In genomic region chrX:40366661-40367060, GRCh38 we compare ENCODE assay signal across 35 cellular contexts.
"Had no signal": no experiment of that assay in that cellular context is flagged by ENCODE, and none has a peak within 500 bp of the region (broad histone marks: within the 10 kb centered on the region; RNA-seq: fewer than 3 reads in every experiment).

No MANE protein-coding gene starts in this region.

- H3K27me3 ChIP-seq: brain microvascular endothelial cell, gastroesophageal sphincter, sigmoid colon, stomach, thyroid gland had no signal

- ATAC-seq: activated CD4-positive, CD25-positive, alpha-beta regulatory T cell treated with anti-CD3 and anti-CD28 coated beads, Interleukin-2, amount 50 U/mL, for 24 hours; effector memory CD8-positive, alpha-beta T cell; gastroesophageal sphincter; heart left ventricle; left cardiac atrium; pancreas; stimulated activated memory B cell treated with anti-CD40 and anti-IgM and Interleukin-4, amounts not matched to agents 10 μg/mL and 1 μg/mL and 100 μg/mL, for 72 hours had no signal

- H3K4me1 Mint-ChIP-seq: activated CD4-positive, alpha-beta memory T cell treated with anti-CD3 and anti-CD28 coated beads, Interleukin-2, amount 10 ng/mL, durations not matched to agents 7 days and 5 days; activated CD4-positive, alpha-beta T cell treated with anti-CD3 and anti-CD28 coated beads, Interleukin-2, amount 10 ng/mL, durations not matched to agents 24 days and 14 days; mesothelial cell of epicardium; naive B cell; nephron progenitor cell; stimulated activated memory B cell treated with anti-CD40 and anti-IgM and Interleukin-4, amounts not matched to agents 10 μg/mL and 1 μg/mL and 100 μg/mL, for 72 hours had no signal

- H3K27ac Mint-ChIP-seq: activated CD4-positive, alpha-beta memory T cell treated with anti-CD3 and anti-CD28 coated beads, Interleukin-2, amount 10 ng/mL, durations not matched to agents 7 days and 5 days; activated CD4-positive, alpha-beta T cell treated with anti-CD3 and anti-CD28 coated beads, Interleukin-2, amount 10 ng/mL, durations not matched to agents 24 days and 14 days; activated T-cell treated with anti-CD3 and anti-CD28 coated beads, Interleukin-2, amount 50 U/mL, for 24 hours; effector memory CD8-positive, alpha-beta T cell; mesothelial cell of epicardium; naive B cell; nephron progenitor cell; stimulated activated memory B cell treated with anti-CD40 and anti-IgM and Interleukin-4, amounts not matched to agents 10 μg/mL and 1 μg/mL and 100 μg/mL, for 72 hours; T-helper 2 cell treated with Interferon-gamma antibody and Interleukin-4, amounts not matched to agents 5 μg/mL and 100 μg/mL, for 36 hours had no signal

- H3K27ac ChIP-seq: brain microvascular endothelial cell, gastroesophageal sphincter, heart left ventricle, pancreas, prostate gland, sigmoid colon, stomach, thyroid gland had no signal

- H3K9me3 ChIP-seq: gastroesophageal sphincter, prostate gland, sigmoid colon, thyroid gland had no signal

- H3K36me3 ChIP-seq: brain microvascular endothelial cell, gastroesophageal sphincter, heart left ventricle, pancreas, prostate gland, sigmoid colon, stomach, thyroid gland had no signal

- H3K27me3 Mint-ChIP-seq: activated CD4-positive, alpha-beta memory T cell treated with anti-CD3 and anti-CD28 coated beads, Interleukin-2, amount 10 ng/mL, durations not matched to agents 7 days and 5 days; activated CD4-positive, alpha-beta T cell treated with anti-CD3 and anti-CD28 coated beads, Interleukin-2, amount 10 ng/mL, durations not matched to agents 24 days and 14 days; effector memory CD8-positive, alpha-beta T cell; stimulated activated memory B cell treated with anti-CD40 and anti-IgM and Interleukin-4, amounts not matched to agents 10 μg/mL and 1 μg/mL and 100 μg/mL, for 72 hours had no signal

- H3K4me2 ChIP-seq: smooth muscle cell had no signal

- DNase-seq: activated CD4-positive, alpha-beta memory T cell treated with anti-CD3 and anti-CD28 coated beads, Interleukin-2, amount 10 ng/mL, durations not matched to agents 7 days and 5 days; activated CD4-positive, alpha-beta T cell treated with anti-CD3 and anti-CD28 coated beads, Interleukin-2, amount 10 ng/mL, durations not matched to agents 24 days and 14 days; activated CD8-positive, alpha-beta memory T cell treated with anti-CD3 and anti-CD28 coated beads, Interleukin-2, amount 50 U/mL, for 48 hours; activated gamma-delta T cell; activated naive CD4-positive, alpha-beta T cell treated with anti-CD3 and anti-CD28 coated beads, Interleukin-2, amount 50 U/mL, for 16 hours; activated T-cell treated with anti-CD3 and anti-CD28 coated beads, Interleukin-2, amount 50 U/mL, for 24 hours; amniotic stem cell; brain microvascular endothelial cell; cortex of kidney; effector memory CD8-positive, alpha-beta T cell; heart left ventricle; hypothalamus; left cardiac atrium; mammary epithelial cell; naive B cell; nephron progenitor cell; nucleus accumbens; pancreas; retina; sigmoid colon; stimulated activated CD4-positive, alpha-beta T cell treated with anti-CD3 and anti-CD28 coated beads, Interleukin-1b, Interleukin-23, amount 100 ng/mL, for 48 hours; stimulated activated CD4-positive, alpha-beta T cell treated with anti-CD3 and anti-CD28 coated beads, Interleukin-4, amount 100 ng/mL, for 4 hours; stimulated activated CD8-positive, alpha-beta memory T cell treated with anti-CD3 and anti-CD28 coated beads, Interleukin-4, amount 100 ng/mL, for 48 hours; stomach; T-helper 1 cell; thyroid gland had no signal

- H3K4me1 ChIP-seq: gastroesophageal sphincter, heart left ventricle, pancreas, prostate gland, sigmoid colon, stomach, thyroid gland had no signal

- H3K4me3 Mint-ChIP-seq: activated CD4-positive, alpha-beta memory T cell treated with anti-CD3 and anti-CD28 coated beads, Interleukin-2, amount 10 ng/mL, durations not matched to agents 7 days and 5 days; activated CD4-positive, alpha-beta T cell treated with anti-CD3 and anti-CD28 coated beads, Interleukin-2, amount 10 ng/mL, durations not matched to agents 24 days and 14 days; activated T-cell treated with anti-CD3 and anti-CD28 coated beads, Interleukin-2, amount 50 U/mL, for 24 hours; effector memory CD8-positive, alpha-beta T cell; mesothelial cell of epicardium; naive B cell; nephron progenitor cell; stimulated activated memory B cell treated with anti-CD40 and anti-IgM and Interleukin-4, amounts not matched to agents 10 μg/mL and 1 μg/mL and 100 μg/mL, for 72 hours; T-helper 2 cell treated with Interferon-gamma antibody and Interleukin-4, amounts not matched to agents 5 μg/mL and 100 μg/mL, for 36 hours had no signal

- FAIRE-seq: endothelial cell of umbilical vein, keratinocyte had no signal

- H3K9me3 Mint-ChIP-seq: activated CD4-positive, alpha-beta memory T cell treated with anti-CD3 and anti-CD28 coated beads, Interleukin-2, amount 10 ng/mL, durations not matched to agents 7 days and 5 days; activated CD4-positive, alpha-beta T cell treated with anti-CD3 and anti-CD28 coated beads, Interleukin-2, amount 10 ng/mL, durations not matched to agents 24 days and 14 days; effector memory CD8-positive, alpha-beta T cell; stimulated activated memory B cell treated with anti-CD40 and anti-IgM and Interleukin-4, amounts not matched to agents 10 μg/mL and 1 μg/mL and 100 μg/mL, for 72 hours had no signal

- H3K4me3 ChIP-seq: gastroesophageal sphincter, heart left ventricle, pancreas, prostate gland, sigmoid colon, smooth muscle cell, stomach, thyroid gland had no signal
